ENCODE assay signal across 1 cellular context in the genomic region with DNA sequence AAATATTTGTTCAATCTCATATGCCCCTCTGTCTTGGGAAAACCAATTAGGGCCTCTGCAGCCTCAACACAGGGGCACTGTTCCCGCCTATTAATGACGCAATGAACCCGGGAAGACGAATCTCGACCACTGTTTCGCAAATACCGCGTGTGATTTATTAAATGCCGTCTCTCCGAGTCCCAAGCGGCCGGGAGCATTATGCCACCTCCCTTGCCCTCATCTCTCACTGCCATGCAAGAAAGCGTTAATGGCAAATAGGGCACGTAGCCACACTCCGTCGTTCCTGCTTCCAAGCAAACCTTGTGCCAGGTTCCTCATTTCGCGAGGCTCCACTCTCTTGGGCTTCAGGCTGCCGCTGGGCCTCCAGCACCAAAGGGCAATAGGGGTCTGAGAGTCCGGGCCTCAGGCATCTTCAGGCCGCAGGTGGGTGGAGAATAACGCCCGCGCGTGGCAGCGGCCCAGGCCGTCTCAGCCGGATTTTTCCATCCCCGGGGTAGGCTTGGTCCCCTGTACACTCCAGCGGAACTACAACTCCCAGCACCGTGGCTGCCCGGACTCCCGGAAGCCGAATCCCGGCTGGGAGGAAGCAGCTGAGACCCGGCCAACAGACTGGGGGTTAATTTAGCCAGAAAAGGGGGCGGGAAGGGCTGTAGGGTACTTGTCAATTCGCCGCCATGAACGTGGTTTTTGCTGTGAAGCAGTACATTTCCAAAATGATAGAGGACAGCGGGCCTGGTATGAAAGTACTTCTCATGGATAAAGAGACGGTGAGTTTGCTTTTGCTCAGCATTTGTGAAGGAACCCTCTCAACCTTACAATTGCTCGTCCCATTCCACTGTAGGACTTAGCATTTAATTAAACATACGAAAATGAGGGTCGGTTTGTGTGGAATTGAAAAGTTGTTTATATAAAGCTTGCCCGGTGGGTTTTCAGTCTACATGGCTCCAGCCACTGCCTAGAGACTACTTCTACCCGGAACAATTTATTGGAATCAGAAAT.
TF ChIP-seq lines count a peak whose summit lies in the region.

A gene with protein sequence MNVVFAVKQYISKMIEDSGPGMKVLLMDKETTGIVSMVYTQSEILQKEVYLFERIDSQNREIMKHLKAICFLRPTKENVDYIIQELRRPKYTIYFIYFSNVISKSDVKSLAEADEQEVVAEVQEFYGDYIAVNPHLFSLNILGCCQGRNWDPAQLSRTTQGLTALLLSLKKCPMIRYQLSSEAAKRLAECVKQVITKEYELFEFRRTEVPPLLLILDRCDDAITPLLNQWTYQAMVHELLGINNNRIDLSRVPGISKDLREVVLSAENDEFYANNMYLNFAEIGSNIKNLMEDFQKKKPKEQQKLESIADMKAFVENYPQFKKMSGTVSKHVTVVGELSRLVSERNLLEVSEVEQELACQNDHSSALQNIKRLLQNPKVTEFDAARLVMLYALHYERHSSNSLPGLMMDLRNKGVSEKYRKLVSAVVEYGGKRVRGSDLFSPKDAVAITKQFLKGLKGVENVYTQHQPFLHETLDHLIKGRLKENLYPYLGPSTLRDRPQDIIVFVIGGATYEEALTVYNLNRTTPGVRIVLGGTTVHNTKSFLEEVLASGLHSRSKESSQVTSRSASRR (plus strand): TSS at position 593 of the 999 bp plus-strand sequence. CDS start 82 bp downstream, at position 675.

TF ChIP-seq in K562, 482 proteins besides CTCF, POLR2A, EP300 and RAD21 (continued from another document and continues in another):
- TF ChIP-seq, protein P1, sequence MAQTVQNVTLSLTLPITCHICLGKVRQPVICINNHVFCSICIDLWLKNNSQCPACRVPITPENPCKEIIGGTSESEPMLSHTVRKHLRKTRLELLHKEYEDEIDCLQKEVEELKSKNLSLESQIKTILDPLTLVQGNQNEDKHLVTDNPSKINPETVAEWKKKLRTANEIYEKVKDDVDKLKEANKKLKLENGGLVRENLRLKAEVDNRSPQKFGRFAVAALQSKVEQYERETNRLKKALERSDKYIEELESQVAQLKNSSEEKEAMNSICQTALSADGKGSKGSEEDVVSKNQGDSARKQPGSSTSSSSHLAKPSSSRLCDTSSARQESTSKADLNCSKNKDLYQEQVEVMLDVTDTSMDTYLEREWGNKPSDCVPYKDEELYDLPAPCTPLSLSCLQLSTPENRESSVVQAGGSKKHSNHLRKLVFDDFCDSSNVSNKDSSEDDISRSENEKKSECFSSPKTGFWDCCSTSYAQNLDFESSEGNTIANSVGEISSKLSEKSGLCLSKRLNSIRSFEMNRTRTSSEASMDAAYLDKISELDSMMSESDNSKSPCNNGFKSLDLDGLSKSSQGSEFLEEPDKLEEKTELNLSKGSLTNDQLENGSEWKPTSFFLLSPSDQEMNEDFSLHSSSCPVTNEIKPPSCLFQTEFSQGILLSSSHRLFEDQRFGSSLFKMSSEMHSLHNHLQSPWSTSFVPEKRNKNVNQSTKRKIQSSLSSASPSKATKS (CRISPR knock-in tag; IDR thresholded peaks at IDR 0.05): no peak
- TF ChIP-seq, protein P2, sequence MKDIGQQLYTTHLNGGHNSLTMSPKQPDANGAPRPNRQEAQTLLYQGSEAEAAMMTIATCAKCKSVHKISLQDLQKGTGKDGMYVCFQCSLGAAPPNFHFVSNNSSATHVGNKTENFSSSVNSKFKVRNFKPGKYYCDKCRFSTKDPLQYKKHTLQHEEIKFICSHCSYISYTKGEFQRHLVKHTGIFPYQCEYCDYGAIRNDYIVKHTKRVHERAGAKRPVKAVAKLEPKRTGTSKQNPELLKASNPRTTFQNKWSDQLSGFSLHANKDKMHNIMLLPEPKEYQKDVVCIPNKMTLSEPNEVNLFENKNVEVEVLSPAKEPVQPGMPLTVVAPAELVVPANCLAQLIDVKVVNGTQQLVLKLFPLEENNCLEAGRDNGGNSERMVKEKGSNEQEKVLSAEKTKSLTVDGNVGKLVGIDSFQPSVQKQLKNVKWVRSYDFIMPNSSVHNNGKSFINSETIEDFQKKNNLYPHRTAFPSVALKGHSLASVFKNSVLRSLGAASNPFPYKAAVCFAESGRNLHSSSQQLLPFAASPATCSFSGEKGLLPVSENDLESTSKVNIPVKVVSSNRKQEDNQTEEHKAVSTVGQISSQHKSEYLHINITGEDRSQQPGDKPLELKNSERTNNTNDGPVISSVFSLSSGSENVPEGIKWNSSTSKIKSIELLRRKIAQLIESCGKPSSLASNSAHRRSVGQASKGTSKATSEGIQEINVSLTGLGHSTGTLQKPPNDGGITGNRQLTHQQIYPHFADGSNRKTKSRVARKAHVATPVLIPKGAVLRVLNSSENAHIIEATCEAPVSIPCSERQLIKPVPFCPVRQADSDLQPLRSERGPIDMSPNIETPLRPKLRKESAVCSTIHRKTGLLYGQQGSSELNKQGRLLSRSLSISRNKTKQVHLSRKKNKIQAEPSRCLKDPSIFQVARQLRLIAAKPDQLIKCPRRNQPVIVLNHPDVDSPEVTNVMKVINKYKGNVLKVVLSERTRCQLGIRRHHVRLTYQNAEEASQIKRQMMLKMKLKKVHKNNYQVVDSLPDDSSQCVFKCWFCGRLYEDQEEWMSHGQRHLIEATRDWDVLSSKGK (CRISPR knock-in tag; IDR thresholded peaks at IDR 0.05): no peak
- TF ChIP-seq, protein P3, sequence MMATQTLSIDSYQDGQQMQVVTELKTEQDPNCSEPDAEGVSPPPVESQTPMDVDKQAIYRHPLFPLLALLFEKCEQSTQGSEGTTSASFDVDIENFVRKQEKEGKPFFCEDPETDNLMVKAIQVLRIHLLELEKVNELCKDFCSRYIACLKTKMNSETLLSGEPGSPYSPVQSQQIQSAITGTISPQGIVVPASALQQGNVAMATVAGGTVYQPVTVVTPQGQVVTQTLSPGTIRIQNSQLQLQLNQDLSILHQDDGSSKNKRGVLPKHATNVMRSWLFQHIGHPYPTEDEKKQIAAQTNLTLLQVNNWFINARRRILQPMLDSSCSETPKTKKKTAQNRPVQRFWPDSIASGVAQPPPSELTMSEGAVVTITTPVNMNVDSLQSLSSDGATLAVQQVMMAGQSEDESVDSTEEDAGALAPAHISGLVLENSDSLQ (IDR thresholded peaks at IDR 0.05): peak; percentile 55; the same call in 1 of the 2 replicates
- TF ChIP-seq KLF10 (CRISPR knock-in tag; IDR thresholded peaks at IDR 0.05) (no peak), SRSF1 (IDR thresholded peaks at IDR 0.05; ENCODE audit: low read depth, low read length) (no peak), BACH1 (tag; IDR thresholded peaks at IDR 0.05) (no peak), ESRRA (IDR thresholded peaks at IDR 0.05; ENCODE audit: borderline replicate concordance, low read depth) (peak; percentile 28; the same call in 1 of the 2 replicates), CTBP1 (IDR thresholded peaks at IDR 0.05; ENCODE audit: borderline replicate concordance) (peak; percentile 74), STAG1 (CRISPR knock-in tag; IDR thresholded peaks at IDR 0.05; ENCODE audit: borderline replicate concordance) (0 out of 2 replicates have a peak, but pooled peaks have one; percentile 15), CBFB (CRISPR knock-in tag; IDR thresholded peaks at IDR 0.05) (peak; percentile 74; the same call in 1 of the 2 replicates), SMARCC2 (IDR thresholded peaks at IDR 0.05; ENCODE audit: low read depth) (0 out of 2 replicates have a peak, but pooled peaks have one; percentile 14), MAFG (tag; conservative IDR thresholded peaks at IDR 0.05) (no peak), PRMT5 (CRISPR knock-in tag; IDR thresholded peaks at IDR 0.05) (no peak), U2AF1 (optimal IDR thresholded peaks at IDR 0.05; ENCODE audit: low read depth, low read length) (no peak), TAF1 (IDR thresholded peaks at IDR 0.05; ENCODE audit: control insufficient read depth, extremely low read depth, insufficient read depth, low read length, severe bottlenecking) (peak; percentile 81), FOXA3 (CRISPR knock-in tag; conservative IDR thresholded peaks at IDR 0.05 in 1 of 2, IDR thresholded peaks at IDR 0.05 in 1 of 2) (0 out of 4 replicates have a peak, but pooled peaks of 1 of the 2 experiments have one; percentile 48), DMBX1 (CRISPR knock-in tag; IDR thresholded peaks at IDR 0.05; ENCODE audit: borderline replicate concordance) (no peak), ZNF717 (CRISPR knock-in tag; IDR thresholded peaks at IDR 0.05) (no peak)
- TF ChIP-seq, protein P4, sequence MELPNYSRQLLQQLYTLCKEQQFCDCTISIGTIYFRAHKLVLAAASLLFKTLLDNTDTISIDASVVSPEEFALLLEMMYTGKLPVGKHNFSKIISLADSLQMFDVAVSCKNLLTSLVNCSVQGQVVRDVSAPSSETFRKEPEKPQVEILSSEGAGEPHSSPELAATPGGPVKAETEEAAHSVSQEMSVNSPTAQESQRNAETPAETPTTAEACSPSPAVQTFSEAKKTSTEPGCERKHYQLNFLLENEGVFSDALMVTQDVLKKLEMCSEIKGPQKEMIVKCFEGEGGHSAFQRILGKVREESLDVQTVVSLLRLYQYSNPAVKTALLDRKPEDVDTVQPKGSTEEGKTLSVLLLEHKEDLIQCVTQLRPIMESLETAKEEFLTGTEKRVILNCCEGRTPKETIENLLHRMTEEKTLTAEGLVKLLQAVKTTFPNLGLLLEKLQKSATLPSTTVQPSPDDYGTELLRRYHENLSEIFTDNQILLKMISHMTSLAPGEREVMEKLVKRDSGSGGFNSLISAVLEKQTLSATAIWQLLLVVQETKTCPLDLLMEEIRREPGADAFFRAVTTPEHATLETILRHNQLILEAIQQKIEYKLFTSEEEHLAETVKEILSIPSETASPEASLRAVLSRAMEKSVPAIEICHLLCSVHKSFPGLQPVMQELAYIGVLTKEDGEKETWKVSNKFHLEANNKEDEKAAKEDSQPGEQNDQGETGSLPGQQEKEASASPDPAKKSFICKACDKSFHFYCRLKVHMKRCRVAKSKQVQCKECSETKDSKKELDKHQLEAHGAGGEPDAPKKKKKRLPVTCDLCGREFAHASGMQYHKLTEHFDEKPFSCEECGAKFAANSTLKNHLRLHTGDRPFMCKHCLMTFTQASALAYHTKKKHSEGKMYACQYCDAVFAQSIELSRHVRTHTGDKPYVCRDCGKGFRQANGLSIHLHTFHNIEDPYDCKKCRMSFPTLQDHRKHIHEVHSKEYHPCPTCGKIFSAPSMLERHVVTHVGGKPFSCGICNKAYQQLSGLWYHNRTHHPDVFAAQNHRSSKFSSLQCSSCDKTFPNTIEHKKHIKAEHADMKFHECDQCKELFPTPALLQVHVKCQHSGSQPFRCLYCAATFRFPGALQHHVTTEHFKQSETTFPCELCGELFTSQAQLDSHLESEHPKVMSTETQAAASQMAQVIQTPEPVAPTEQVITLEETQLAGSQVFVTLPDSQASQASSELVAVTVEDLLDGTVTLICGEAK (IDR thresholded peaks at IDR 0.05): peak; percentile 99
- TF ChIP-seq, protein P4 (CRISPR knock-in tag; IDR thresholded peaks at IDR 0.05): no peak
